Comparison of ENCODE assay signal across 25 cellular contexts in the genomic region with DNA sequence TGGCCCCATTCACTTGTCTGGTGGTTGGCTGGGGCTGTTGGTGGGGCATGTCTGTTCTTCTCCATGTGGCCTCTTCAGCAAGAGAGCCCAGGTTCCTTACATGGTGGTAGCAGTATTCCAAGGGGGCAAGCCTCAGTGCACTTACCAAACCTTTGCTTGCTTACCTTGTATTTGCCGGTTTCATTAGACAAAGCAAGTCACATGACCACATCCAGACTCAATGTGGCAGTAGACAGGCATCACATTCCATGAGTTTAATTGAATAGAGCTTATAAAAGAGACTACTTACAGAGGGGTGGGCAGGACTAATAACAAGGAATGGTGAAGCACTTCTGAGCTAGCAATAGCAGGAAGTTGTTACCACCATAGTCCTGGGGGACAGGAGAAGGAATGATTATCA.
"Had no signal": no experiment of that assay in that cellular context is flagged by ENCODE, and none has a peak within 500 bp of the region (broad histone marks: within the 10 kb centered on the region; RNA-seq: fewer than 3 reads in every experiment).

No MANE protein-coding gene starts in this region.

- ATAC-seq: foreskin keratinocyte; gastroesophageal sphincter; heart left ventricle; left lobe of liver; mucosa of descending colon; natural killer cell treated with Interleukin-12 subunit alpha and Interleukin-12 subunit beta and Interleukin-15 and Interleukin-18, amount 100 ng/mL, for 72 hours; stimulated activated effector memory CD8-positive, alpha-beta T cell treated with anti-CD3 and anti-CD28 coated beads, Interleukin-12 subunit alpha, Interleukin-12 subunit beta, amount 100 ng/mL, for 72 hours had no signal

- H3K9me3 Mint-ChIP-seq: natural killer cell treated with Interleukin-12 subunit alpha and Interleukin-12 subunit beta and Interleukin-15 and Interleukin-18, amount 100 ng/mL, for 72 hours; neural progenitor cell; stimulated activated effector memory CD8-positive, alpha-beta T cell treated with anti-CD3 and anti-CD28 coated beads, Interleukin-12 subunit alpha, Interleukin-12 subunit beta, amount 100 ng/mL, for 72 hours; type B pancreatic cell had no signal

- H3K27ac ChIP-seq: esophagus muscularis mucosa, foreskin keratinocyte, gastroesophageal sphincter, heart left ventricle, hepatocyte, neural progenitor cell, parathyroid adenoma, sigmoid colon, stomach had no signal

- H3K9ac ChIP-seq: neural progenitor cell, parathyroid adenoma had no signal

- H3K4me1 Mint-ChIP-seq: memory B cell, naive B cell, neural progenitor cell had no signal

- H3K36me3 Mint-ChIP-seq: memory B cell; naive B cell; natural killer cell treated with Interleukin-12 subunit alpha and Interleukin-12 subunit beta and Interleukin-15 and Interleukin-18, amount 100 ng/mL, for 72 hours; neural progenitor cell; stimulated activated effector memory CD8-positive, alpha-beta T cell treated with anti-CD3 and anti-CD28 coated beads, Interleukin-12 subunit alpha, Interleukin-12 subunit beta, amount 100 ng/mL, for 72 hours; type B pancreatic cell had no signal

- H3K4me3 ChIP-seq: coronary artery, esophagus muscularis mucosa, gastroesophageal sphincter, heart left ventricle, hepatocyte, lung, mucosa of descending colon, neural progenitor cell, sigmoid colon, stomach, tibial artery had no signal

- H3K27me3 Mint-ChIP-seq: progenitor cell of endocrine pancreas, type B pancreatic cell had no signal

- H3K4me2 ChIP-seq: hepatocyte, neural progenitor cell had no signal

- H3K4me1 ChIP-seq: esophagus muscularis mucosa, foreskin keratinocyte, gastroesophageal sphincter, neural progenitor cell, parathyroid adenoma, sigmoid colon had no signal

- H3K27ac Mint-ChIP-seq: memory B cell; naive B cell; natural killer cell treated with Interleukin-12 subunit alpha and Interleukin-12 subunit beta and Interleukin-15 and Interleukin-18, amount 100 ng/mL, for 72 hours; neural progenitor cell; progenitor cell of endocrine pancreas; stimulated activated effector memory CD8-positive, alpha-beta T cell treated with anti-CD3 and anti-CD28 coated beads, Interleukin-12 subunit alpha, Interleukin-12 subunit beta, amount 100 ng/mL, for 72 hours; type B pancreatic cell had no signal

- H3K27me3 ChIP-seq: esophagus muscularis mucosa, hepatocyte, neural progenitor cell, sigmoid colon, stomach, tibial artery had no signal

- H3K79me2 ChIP-seq: hepatocyte, parathyroid adenoma had no signal

- H2AFZ ChIP-seq: hepatocyte, neural progenitor cell, parathyroid adenoma had no signal

- DNase-seq: effector memory CD4-positive, alpha-beta T cell; foreskin keratinocyte; heart left ventricle; mucosa of descending colon; naive B cell; sigmoid colon; stimulated activated CD4-positive, alpha-beta T cell treated with anti-CD3 and anti-CD28 coated beads, Interleukin-2, amount 100 ng/mL, for 24 hours; stimulated activated CD4-positive, alpha-beta T cell treated with anti-CD3 and anti-CD28 coated beads, Interleukin-4, amount 100 ng/mL, for 24 hours; stimulated activated naive CD4-positive, alpha-beta T cell treated with Interleukin-2 at 50 U/mL for 16 hours; stomach; tibial artery had no signal

- FAIRE-seq: kidney had no signal

- H3K36me3 ChIP-seq: esophagus muscularis mucosa, gastroesophageal sphincter, heart left ventricle, neural progenitor cell, sigmoid colon, stomach, tibial artery had no signal

- H3K4me3 Mint-ChIP-seq: memory B cell; natural killer cell treated with Interleukin-12 subunit alpha and Interleukin-12 subunit beta and Interleukin-15 and Interleukin-18, amount 100 ng/mL, for 72 hours; neural progenitor cell; stimulated activated effector memory CD8-positive, alpha-beta T cell treated with anti-CD3 and anti-CD28 coated beads, Interleukin-12 subunit alpha, Interleukin-12 subunit beta, amount 100 ng/mL, for 72 hours; type B pancreatic cell had no signal

- H3K9me3 ChIP-seq: esophagus muscularis mucosa, gastroesophageal sphincter, heart left ventricle, mucosa of descending colon, sigmoid colon, stomach, tibial artery had no signal
